ENCODE assay signal across 10 cellular contexts in the genomic region with DNA sequence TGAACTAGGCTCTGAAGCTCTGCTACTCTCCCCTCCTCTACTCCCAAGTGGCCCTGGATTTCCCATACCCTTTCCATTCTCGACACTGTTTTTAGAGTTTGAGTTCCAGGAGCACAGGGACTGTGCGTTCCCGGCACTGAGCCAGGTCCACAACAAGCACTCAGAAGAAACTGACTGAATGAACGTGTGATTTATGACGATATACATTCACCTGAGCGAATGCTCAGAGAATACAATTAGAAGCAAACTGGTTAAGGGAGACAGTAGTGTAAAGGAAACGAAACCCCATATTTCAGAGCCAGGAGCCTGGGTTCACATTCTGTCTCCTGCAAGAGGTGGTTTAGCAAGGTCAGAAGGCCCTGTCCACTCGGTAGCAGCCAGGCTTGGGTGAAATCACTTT. TPM values are rescaled to one million over a fixed set of nuclear protein-coding genes. Genes with fewer than 3 reads are reported as not detected.
A peak's percentile ranks its signal among the peaks of the same experiment; 100 is the strongest.
DNase-seq lines count a peak whose midpoint lies in the region; ATAC-seq and TF ChIP-seq lines count a peak whose summit lies in the region.
"Had no signal": no experiment of that assay in that cellular context is flagged by ENCODE, and none has a peak within 500 bp of the region (broad histone marks: within the 10 kb centered on the region; RNA-seq: fewer than 3 reads in every experiment).

No MANE protein-coding gene starts in this region.

- peak in 1 of 4 donors; percentile 28 for ATAC-seq in heart left ventricle
- ATAC-seq in left cardiac atrium = no peak
- no peak for ATAC-seq in activated T-helper 17 cell treated with anti-CD3 and anti-CD28 coated beads, Interleukin-2, amount 50 U/mL, for 72 hours (replicated peaks)
- ATAC-seq in stimulated activated memory B cell treated with anti-CD40 and anti-IgM and Interleukin-4, amounts not matched to agents 10 μg/mL and 1 μg/mL and 100 μg/mL, for 72 hours = no peak
- no peak for ATAC-seq in HG02763 (IDR thresholded peaks at IDR 0.05; ENCODE audit: unreplicated experiment)

- H3K4me1 ChIP-seq in heart left ventricle (peaks cover 0 to 46% (median 33%) of the 10 kb centered on the region in 12 donors), transverse colon (peaks cover 7 to 47% (median 30%) of the 10 kb centered on the region in 4 donors)

- no peak overlapping the region for H3K4me3 ChIP-seq in heart left ventricle
- no peak overlapping the region for H3K4me3 ChIP-seq in transverse colon

- in situ Hi-C loops in transverse colon (cut with MboI; ENCODE audit: low pct_ligation_motif_present in 1 of 4, low pct_unique_long_range_greater_than_20kb in 1 of 4, low sequenced_read_pairs in 3 of 4) = no loop called here

- intact Hi-C loops in heart left ventricle (cut with DNase I) = loop anchor here in 8 of 10 donors (5.0 to 10.0 kb wide), 8 partner anchors 64 to 286 kb away; a partner anchor contains a TSS
- intact Hi-C loops in left cardiac atrium (cut with DNase I) = loop anchor here (5.0 to 10.0 kb wide), 2 partner anchors 76 to 94 kb away; no protein-coding TSS in a partner anchor
- intact Hi-C loops in transverse colon (cut with DNase I; ENCODE audit: low total_unique reads) = loop anchor here (5.0 kb wide), 1 partner anchor 59 kb away; no protein-coding TSS in a partner anchor

- no peaks in the 10 kb centered on the region for H3K27me3 ChIP-seq in heart left ventricle
- no peaks in the 10 kb centered on the region for H3K27me3 ChIP-seq in transverse colon

- H3K27ac Mint-ChIP-seq in activated T-helper 17 cell treated with anti-CD3 and anti-CD28 coated beads, Interleukin-2, amount 50 U/mL, for 72 hours = no peak overlapping the region
- H3K27ac Mint-ChIP-seq in stimulated activated memory B cell treated with anti-CD40 and anti-IgM and Interleukin-4, amounts not matched to agents 10 μg/mL and 1 μg/mL and 100 μg/mL, for 72 hours = no peak overlapping the region

- WGBS in heart left ventricle, 4 donors = 66 to 75% (median 71%) methylated on average over 8 of the region's 8 CpGs
- 53 to 58% methylated on average over 3 to 8 of the region's 8 CpGs for WGBS in transverse colon (ENCODE audit: low coverage in 1 of 2), 2 donors

- no peak for TF ChIP-seq POLR2A in heart left ventricle (IDR thresholded peaks at IDR 0.05)
- TF ChIP-seq POLR2A in transverse colon (IDR thresholded peaks at IDR 0.05) = no peak

- TF ChIP-seq EP300 in transverse colon (IDR thresholded peaks at IDR 0.05; ENCODE audit: low read depth) = no peak

- no peaks in the 10 kb centered on the region for H3K9me3 ChIP-seq in heart left ventricle
- H3K9me3 ChIP-seq in transverse colon = no peaks in the 10 kb centered on the region

- no peaks in the 10 kb centered on the region for H3K36me3 Mint-ChIP-seq in activated T-helper 17 cell treated with anti-CD3 and anti-CD28 coated beads, Interleukin-2, amount 50 U/mL, for 72 hours (ENCODE audit: low read depth)
- H3K36me3 Mint-ChIP-seq in stimulated activated memory B cell treated with anti-CD40 and anti-IgM and Interleukin-4, amounts not matched to agents 10 μg/mL and 1 μg/mL and 100 μg/mL, for 72 hours = no peaks in the 10 kb centered on the region

- H3K27me3 Mint-ChIP-seq in activated T-helper 17 cell treated with anti-CD3 and anti-CD28 coated beads, Interleukin-2, amount 50 U/mL, for 72 hours = no peaks in the 10 kb centered on the region
- H3K27me3 Mint-ChIP-seq in stimulated activated memory B cell treated with anti-CD40 and anti-IgM and Interleukin-4, amounts not matched to agents 10 μg/mL and 1 μg/mL and 100 μg/mL, for 72 hours = no peaks in the 10 kb centered on the region

- H3K27ac ChIP-seq in heart left ventricle (peak overlapping the region; percentile 93 to 100 (median 99)), transverse colon (peak overlapping the region; percentile 99 to 100 (median 100))

- DNase-seq in heart left ventricle (peak in 1 of 5 donors; percentile 60), left cardiac atrium (no peak), mesenteric fat pad (ENCODE audit: low spot score) (peak; percentile 49), transverse colon (peak; percentile 49), D341Med (ENCODE audit: low spot score) (no peak)
- DNase-seq: activated gamma-delta T cell; effector memory CD4-positive, alpha-beta T cell had no signal

- H3K9me3 Mint-ChIP-seq in activated T-helper 17 cell treated with anti-CD3 and anti-CD28 coated beads, Interleukin-2, amount 50 U/mL, for 72 hours = no peaks in the 10 kb centered on the region
- no peaks in the 10 kb centered on the region for H3K9me3 Mint-ChIP-seq in stimulated activated memory B cell treated with anti-CD40 and anti-IgM and Interleukin-4, amounts not matched to agents 10 μg/mL and 1 μg/mL and 100 μg/mL, for 72 hours

- peak overlapping the region; percentile 68 for H3K4me3 Mint-ChIP-seq in activated T-helper 17 cell treated with anti-CD3 and anti-CD28 coated beads, Interleukin-2, amount 50 U/mL, for 72 hours
- H3K4me3 Mint-ChIP-seq in stimulated activated memory B cell treated with anti-CD40 and anti-IgM and Interleukin-4, amounts not matched to agents 10 μg/mL and 1 μg/mL and 100 μg/mL, for 72 hours = no peak overlapping the region

- no peak for TF ChIP-seq CTCF in heart left ventricle (IDR thresholded peaks at IDR 0.05)
- TF ChIP-seq CTCF in transverse colon (IDR thresholded peaks at IDR 0.05) = no peak

- H3K4me1 Mint-ChIP-seq in activated T-helper 17 cell treated with anti-CD3 and anti-CD28 coated beads, Interleukin-2, amount 50 U/mL, for 72 hours = peaks cover 24% of the 10 kb centered on the region
- H3K4me1 Mint-ChIP-seq in stimulated activated memory B cell treated with anti-CD40 and anti-IgM and Interleukin-4, amounts not matched to agents 10 μg/mL and 1 μg/mL and 100 μg/mL, for 72 hours = peaks cover 34% of the 10 kb centered on the region

- H3K36me3 ChIP-seq in heart left ventricle (no peaks in the 10 kb centered on the region), transverse colon (no peaks in the 10 kb centered on the region)

RNA-seq across cellular contexts. Expression of a gene that starts 1.4 kb away (rescaled TPM):
- total RNA-seq in heart left ventricle = 10 to 100 TPM; 57.3 to 78.4 (median 74.3) TPM
- 10 to 100 TPM; 20.0 to 32.7 TPM for polyA plus RNA-seq in heart left ventricle
- total RNA-seq in left cardiac atrium = 10 to 100 TPM; 52.9 to 59.2 TPM
- 10 to 100 TPM in 1 of 2 donors, 1 to 10 TPM in 1; 9.4 to 10.5 TPM for total RNA-seq in activated T-helper 17 cell treated with anti-CD3 and anti-CD28 coated beads, Interleukin-2, amount 50 U/mL, for 72 hours
- total RNA-seq in mesenteric fat pad = 33.4 TPM
- total RNA-seq in transverse colon = 10 to 100 TPM; 17.9 to 83.4 (median 43.0) TPM

Comparison
In these comparisons a context has a peak if more than half of its experiments do, and no peak if none do; other contexts are left out.
1. DNase-seq: peak in mesenteric fat pad (single experiment) and transverse colon (single experiment); none in left cardiac atrium (single experiment) and D341Med (single experiment).